Comparison of ENCODE assay signal across 16 cellular contexts in genomic region chr15:52787549-52788098, GRCh38. TPM values are rescaled to one million over a fixed set of nuclear protein-coding genes. Genes with fewer than 3 reads are reported as not detected.
DNase-seq lines count a peak whose midpoint lies in the region; ATAC-seq, FAIRE-seq and TF ChIP-seq lines count a peak whose summit lies in the region.
"Had no signal": no experiment of that assay in that cellular context is flagged by ENCODE, and none has a peak within 500 bp of the region (broad histone marks: within the 10 kb centered on the region; RNA-seq: fewer than 3 reads in every experiment).

No MANE protein-coding gene starts in this region.

- no peak overlapping the region for H3K27ac Mint-ChIP-seq in stimulated activated naive CD8-positive, alpha-beta T cell treated with anti-CD3 and anti-CD28 coated beads, Interleukin-15, Interleukin-2, amounts not matched to agents 100 ng/mL and 50 ng/mL, for 24 hours
- no peak overlapping the region for H3K27ac Mint-ChIP-seq in stimulated activated naive CD8-positive, alpha-beta T cell treated with anti-CD3 and anti-CD28 coated beads, Interleukin-15, amount 100 ng/mL, for 72 hours
- H3K27ac Mint-ChIP-seq in brain (peak overlapping the region in 3 of 5 experiments; percentile 44 to 63 (median 58)), mesothelial cell of epicardium (no peak overlapping the region)

- ATAC-seq in stimulated activated naive CD8-positive, alpha-beta T cell treated with anti-CD3 and anti-CD28 coated beads, Interleukin-15, amount 100 ng/mL, for 72 hours, result no peak
- ATAC-seq in HG02840 (IDR thresholded peaks at IDR 0.05; ENCODE audit: low FRiP score, unreplicated experiment) (no peak), GM19463 (IDR thresholded peaks at IDR 0.05; ENCODE audit: unreplicated experiment) (no peak)
- ATAC-seq: K562, left cardiac atrium had no signal

- H3K36me3 Mint-ChIP-seq in stimulated activated naive CD8-positive, alpha-beta T cell treated with anti-CD3 and anti-CD28 coated beads, Interleukin-15, Interleukin-2, amounts not matched to agents 100 ng/mL and 50 ng/mL, for 24 hours (ENCODE audit: low read depth), result no peaks in the 10 kb centered on the region
- no peaks in the 10 kb centered on the region for H3K36me3 Mint-ChIP-seq in brain
- no peaks in the 10 kb centered on the region for H3K36me3 Mint-ChIP-seq in mesothelial cell of epicardium

- H3K4me3 Mint-ChIP-seq in stimulated activated naive CD8-positive, alpha-beta T cell treated with anti-CD3 and anti-CD28 coated beads, Interleukin-15, Interleukin-2, amounts not matched to agents 100 ng/mL and 50 ng/mL, for 24 hours, result peak overlapping the region; percentile 30
- H3K4me3 Mint-ChIP-seq in stimulated activated naive CD8-positive, alpha-beta T cell treated with anti-CD3 and anti-CD28 coated beads, Interleukin-15, amount 100 ng/mL, for 72 hours, result no peak overlapping the region
- peak overlapping the region; percentile 82 to 93 (median 87) for H3K4me3 Mint-ChIP-seq in brain
- H3K4me3 Mint-ChIP-seq in mesothelial cell of epicardium, result peak overlapping the region; percentile 30

- no peak for TF ChIP-seq CTCF in brain (conservative IDR thresholded peaks at IDR 0.05)
- no peak for TF ChIP-seq CTCF in mesothelial cell of epicardium (IDR thresholded peaks at IDR 0.05; ENCODE audit: unreplicated experiment)
- TF ChIP-seq CTCF in D721Med (IDR thresholded peaks at IDR 0.05; ENCODE audit: insufficient read depth, missing control alignments), result no peak

- no peak for DNase-seq in stimulated activated naive CD8-positive, alpha-beta T cell treated with anti-CD3 and anti-CD28 coated beads, Interleukin-15, amount 100 ng/mL, for 72 hours
- DNase-seq in mesothelial cell of epicardium (ENCODE audit: low spot score in 2 of 2, unreplicated experiment in 2 of 2) (no peak), D721Med (ENCODE audit: insufficient read length, low spot score) (no peak), T1000 (lab: John Stamatoyannopoulos, UW) (no peak)
- DNase-seq: left cardiac atrium, NCI-H1092 treated with DMSO at 0.1 percent for 48 hours, NCI-H226, occipital lobe, small intestine had no signal

- H3K9me3 Mint-ChIP-seq in stimulated activated naive CD8-positive, alpha-beta T cell treated with anti-CD3 and anti-CD28 coated beads, Interleukin-15, Interleukin-2, amounts not matched to agents 100 ng/mL and 50 ng/mL, for 24 hours, result no peaks in the 10 kb centered on the region
- no peaks in the 10 kb centered on the region for H3K9me3 Mint-ChIP-seq in stimulated activated naive CD8-positive, alpha-beta T cell treated with anti-CD3 and anti-CD28 coated beads, Interleukin-15, amount 100 ng/mL, for 72 hours
- H3K9me3 Mint-ChIP-seq in brain (peaks cover 0 to 2% (median 0%) of the 10 kb centered on the region in 5 experiments), mesothelial cell of epicardium (no peaks in the 10 kb centered on the region)

- H3K27me3 Mint-ChIP-seq in stimulated activated naive CD8-positive, alpha-beta T cell treated with anti-CD3 and anti-CD28 coated beads, Interleukin-15, Interleukin-2, amounts not matched to agents 100 ng/mL and 50 ng/mL, for 24 hours, result peaks cover 83% of the 10 kb centered on the region
- peaks cover 100% of the 10 kb centered on the region for H3K27me3 Mint-ChIP-seq in stimulated activated naive CD8-positive, alpha-beta T cell treated with anti-CD3 and anti-CD28 coated beads, Interleukin-15, amount 100 ng/mL, for 72 hours
- H3K27me3 Mint-ChIP-seq in brain (peaks cover 100% of the 10 kb centered on the region), mesothelial cell of epicardium (ENCODE audit: low read depth) (peaks cover 97% of the 10 kb centered on the region)

- H3K4me1 Mint-ChIP-seq in stimulated activated naive CD8-positive, alpha-beta T cell treated with anti-CD3 and anti-CD28 coated beads, Interleukin-15, Interleukin-2, amounts not matched to agents 100 ng/mL and 50 ng/mL, for 24 hours (ENCODE audit: low read depth), result peaks cover 36% of the 10 kb centered on the region
- peaks cover 78% of the 10 kb centered on the region for H3K4me1 Mint-ChIP-seq in stimulated activated naive CD8-positive, alpha-beta T cell treated with anti-CD3 and anti-CD28 coated beads, Interleukin-15, amount 100 ng/mL, for 72 hours
- H3K4me1 Mint-ChIP-seq in brain (peaks cover 49% of the 10 kb centered on the region), mesothelial cell of epicardium (peaks cover 7% of the 10 kb centered on the region)

- FAIRE-seq in D721Med (lab: Jason Lieb, UNC), result no peak
- FAIRE-seq: K562, small intestine had no signal

RNA-seq across cellular contexts. Expression of gene ONECUT1, which starts 2.5 kb away (rescaled TPM):
- polyA plus RNA-seq in brain (ENCODE audit: insufficient read depth, low read depth, low replicate concordance), result not detected
- 0.18 TPM in 1 of 3 replicates, not detected in the others for total RNA-seq in mesothelial cell of epicardium
- total RNA-seq: glomerular endothelial cell, K562, left cardiac atrium, occipital lobe, SJSA1 had no signal
- polyA plus RNA-seq: K562, small intestine had no signal

Comparison
In these comparisons a context has a peak if more than half of its experiments do, and no peak if none do; other contexts are left out.
1. H3K4me3 Mint-ChIP-seq: peak in stimulated activated naive CD8-positive, alpha-beta T cell treated with anti-CD3 and anti-CD28 coated beads, Interleukin-15, Interleukin-2, amounts not matched to agents 100 ng/mL and 50 ng/mL, for 24 hours (single experiment), brain (5 of 5) and mesothelial cell of epicardium (single experiment); none in stimulated activated naive CD8-positive, alpha-beta T cell treated with anti-CD3 and anti-CD28 coated beads, Interleukin-15, amount 100 ng/mL, for 72 hours (0 of 2).
2. H3K27ac Mint-ChIP-seq: peak in brain (3 of 5); none in stimulated activated naive CD8-positive, alpha-beta T cell treated with anti-CD3 and anti-CD28 coated beads, Interleukin-15, Interleukin-2, amounts not matched to agents 100 ng/mL and 50 ng/mL, for 24 hours (single experiment), stimulated activated naive CD8-positive, alpha-beta T cell treated with anti-CD3 and anti-CD28 coated beads, Interleukin-15, amount 100 ng/mL, for 72 hours (0 of 2) and mesothelial cell of epicardium (single experiment).